Comparison of ENCODE assay signal across 17 cellular contexts in genomic region chr12:109982211-109982610, GRCh38. TPM values are rescaled to one million over a fixed set of nuclear protein-coding genes. Genes with fewer than 3 reads are reported as not detected.
DNase-seq lines count a peak whose midpoint lies in the region; ATAC-seq and TF ChIP-seq lines count a peak whose summit lies in the region.
"Had no signal": no experiment of that assay in that cellular context is flagged by ENCODE, and none has a peak within 500 bp of the region (broad histone marks: within the 10 kb centered on the region; RNA-seq: fewer than 3 reads in every experiment).

No MANE protein-coding gene starts in this region.

- POLR2A ChIA-PET in SK-N-SH (lab: Yijun Ruan, JAX) = no interaction called here

- peak overlapping the region in 1 of 2 experiments; percentile 44; a peak in 1 of 4 replicates for H3K27ac ChIP-seq in SK-N-SH (ENCODE audit: low read depth in 2 of 2, low read length in 1 of 2)
- H3K27ac ChIP-seq: 22Rv1, coronary artery had no signal

- H3K27ac Mint-ChIP-seq in naive B cell (peak overlapping the region in 5 of 6 donors; percentile 24 to 95 (median 63)), nephron progenitor cell (no peak overlapping the region)

- H3K36me3 ChIP-seq in SK-N-SH (replicated peaks in 1 of 2; ENCODE audit: control insufficient read depth in 1 of 2, insufficient read depth in 2 of 2, low read length in 1 of 2) (peaks cover 49 to 66% of the 10 kb centered on the region in 2 experiments), adipocyte (ENCODE audit: control insufficient read depth, insufficient read depth, low read length, severe bottlenecking) (peaks cover 80% of the 10 kb centered on the region)

- TF ChIP-seq CTCF in SK-N-SH (IDR thresholded peaks at IDR 0.05) (no peak), nephron progenitor cell (IDR thresholded peaks at IDR 0.05) (no peak)

- H3K27me3 ChIP-seq in SK-N-SH (ENCODE audit: insufficient read depth) (no peaks in the 10 kb centered on the region), adipocyte (replicated peaks; ENCODE audit: control insufficient read depth, insufficient read depth, low read length) (no peaks in the 10 kb centered on the region)

- ATAC-seq in SK-N-SH treated with all-trans-retinoic acid at 6 μM for 48 hours (no peak; the same call in 2 of the 3 replicates), naive B cell (ENCODE audit: low read depth in 2 of 2) (no peak), HG03520 (IDR thresholded peaks at IDR 0.05; ENCODE audit: unreplicated experiment) (no peak), HG02623 (IDR thresholded peaks at IDR 0.05; ENCODE audit: unreplicated experiment) (no peak)
- ATAC-seq: K562, left lobe of liver had no signal

- H3K4me2 ChIP-seq in SK-N-SH = 0 out of 2 replicates have a peak overlapping the region, but pooled peaks have one; percentile 6

- H4K20me1 ChIP-seq in SK-N-SH (ENCODE audit: insufficient read depth) = no peaks in the 10 kb centered on the region

- no peaks in the 10 kb centered on the region for H3K4me1 ChIP-seq in SK-N-SH (ENCODE audit: control insufficient read depth in 1 of 2, insufficient read depth in 2 of 2, low read depth in 1 of 2, low read length in 1 of 2)
- peaks cover 23% of the 10 kb centered on the region for H3K4me1 ChIP-seq in adipocyte (ENCODE audit: control insufficient read depth, insufficient read depth, low read length)

- H3K4me1 Mint-ChIP-seq in naive B cell (peaks cover 4 to 19% (median 10%) of the 10 kb centered on the region in 3 donors), nephron progenitor cell (no peaks in the 10 kb centered on the region)

- H3K9me3 Mint-ChIP-seq in naive B cell (peaks cover 0 to 6% (median 0%) of the 10 kb centered on the region in 7 donors), nephron progenitor cell (peaks cover 15% of the 10 kb centered on the region)

- no peaks in the 10 kb centered on the region for H3K9me2 ChIP-seq in SK-N-SH

- H3K36me3 Mint-ChIP-seq in naive B cell (peaks cover 15 to 27% of the 10 kb centered on the region in 2 donors), nephron progenitor cell (ENCODE audit: low read depth) (peaks cover 71% of the 10 kb centered on the region)

- no peak overlapping the region for H3K4me3 ChIP-seq in SK-N-SH (ENCODE audit: low read depth in 2 of 2, low read length in 1 of 2)
- no peak overlapping the region for H3K4me3 ChIP-seq in adipocyte (ENCODE audit: low read length)
- H3K4me3 ChIP-seq: coronary artery, K562 had no signal

- H3K9ac ChIP-seq in SK-N-SH (no peak overlapping the region), adipocyte (ENCODE audit: low read length) (no peak overlapping the region)

- TF ChIP-seq EP300 in SK-N-SH (IDR thresholded peaks at IDR 0.05; ENCODE audit: borderline replicate concordance in 1 of 2, low read depth in 1 of 2, low read length in 1 of 2) = no peak

- no peak overlapping the region for H2AFZ ChIP-seq in SK-N-SH (ENCODE audit: low read depth)

- no peak for TF ChIP-seq RAD21 in SK-N-SH (IDR thresholded peaks at IDR 0.05; ENCODE audit: low read length)

- H3K4me3 Mint-ChIP-seq in naive B cell (no peak overlapping the region), nephron progenitor cell (no peak overlapping the region)

- CTCF ChIA-PET in SK-N-SH (lab: Yijun Ruan, JAX) = no interaction called here

- peaks cover 13% of the 10 kb centered on the region for H3F3A ChIP-seq in SK-N-SH (replicated peaks; ENCODE audit: insufficient read depth)

- H3K27me3 Mint-ChIP-seq in naive B cell (no peaks in the 10 kb centered on the region), nephron progenitor cell (ENCODE audit: low read depth, poor library complexity) (peaks cover 2% of the 10 kb centered on the region)

- H3K9me3 ChIP-seq in SK-N-SH (peaks cover 6% of the 10 kb centered on the region; the same call in 1 of the 2 replicates), adipocyte (ENCODE audit: control insufficient read depth, low read length) (peaks cover 12% of the 10 kb centered on the region)

- peaks cover 7% of the 10 kb centered on the region; the same call in 1 of the 2 replicates for H3K79me2 ChIP-seq in SK-N-SH (ENCODE audit: insufficient read depth)

- DNase-seq in SK-N-SH (no peak), HCEC 1CT (peak; percentile 20), adipocyte (ENCODE audit: low read depth) (peak; percentile 61), naive B cell (no peak), nephron progenitor cell (no peak)
- DNase-seq: COR-L47, hypothalamus, NCI-H1092, NCI-H2171 treated with DMSO at 0.1 percent for 48 hours, Right ventricle myocardium superior had no signal

TF ChIP-seq in SK-N-SH, 30 proteins besides CTCF, POLR2A, EP300 and RAD21:
- TF ChIP-seq FOSL2 (IDR thresholded peaks at IDR 0.05; ENCODE audit: borderline replicate concordance, low read depth) (peak; percentile 40; the same call in 1 of the 2 replicates), RXRA (IDR thresholded peaks at IDR 0.05; ENCODE audit: borderline replicate concordance, low read depth) (no peak), JUND (IDR thresholded peaks at IDR 0.05) (0 out of 2 replicates have a peak, but pooled peaks have one; percentile 29), TCF12 (IDR thresholded peaks at IDR 0.05) (peak; percentile 34; the same call in 1 of the 2 replicates), USF1 (IDR thresholded peaks at IDR 0.05; ENCODE audit: borderline replicate concordance, low read depth) (no peak), RFX5 (IDR thresholded peaks at IDR 0.05; ENCODE audit: low read length) (no peak), SIN3A (IDR thresholded peaks at IDR 0.05; ENCODE audit: borderline replicate concordance, low read depth, low read length) (no peak)

TF ChIP-seq in SK-N-SH treated with all-trans-retinoic acid at 6 μM for 48 hours, 23 proteins besides CTCF, POLR2A, EP300 and RAD21:
- TF ChIP-seq, protein P1, sequence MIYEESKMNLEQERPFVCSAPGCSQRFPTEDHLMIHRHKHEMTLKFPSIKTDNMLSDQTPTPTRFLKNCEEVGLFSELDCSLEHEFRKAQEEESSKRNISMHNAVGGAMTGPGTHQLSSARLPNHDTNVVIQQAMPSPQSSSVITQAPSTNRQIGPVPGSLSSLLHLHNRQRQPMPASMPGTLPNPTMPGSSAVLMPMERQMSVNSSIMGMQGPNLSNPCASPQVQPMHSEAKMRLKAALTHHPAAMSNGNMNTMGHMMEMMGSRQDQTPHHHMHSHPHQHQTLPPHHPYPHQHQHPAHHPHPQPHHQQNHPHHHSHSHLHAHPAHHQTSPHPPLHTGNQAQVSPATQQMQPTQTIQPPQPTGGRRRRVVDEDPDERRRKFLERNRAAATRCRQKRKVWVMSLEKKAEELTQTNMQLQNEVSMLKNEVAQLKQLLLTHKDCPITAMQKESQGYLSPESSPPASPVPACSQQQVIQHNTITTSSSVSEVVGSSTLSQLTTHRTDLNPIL (CRISPR knock-in tag; IDR thresholded peaks at IDR 0.05; ENCODE audit: low read depth) = no peak
- no peak for TF ChIP-seq CSDC2 (CRISPR knock-in tag; IDR thresholded peaks at IDR 0.05)
- TF ChIP-seq TOX (CRISPR knock-in tag; IDR thresholded peaks at IDR 0.05; ENCODE audit: borderline replicate concordance) = no peak
- no peak for TF ChIP-seq POU6F1 (CRISPR knock-in tag; IDR thresholded peaks at IDR 0.05; ENCODE audit: borderline replicate concordance, low read depth)
- no peak for TF ChIP-seq SNAI2 (CRISPR knock-in tag; IDR thresholded peaks at IDR 0.05)
- TF ChIP-seq TCF4 (CRISPR knock-in tag; IDR thresholded peaks at IDR 0.05; ENCODE audit: borderline replicate concordance) = no peak
- TF ChIP-seq ZNF8 (CRISPR knock-in tag; IDR thresholded peaks at IDR 0.05) = no peak
- TF ChIP-seq, protein P2, sequence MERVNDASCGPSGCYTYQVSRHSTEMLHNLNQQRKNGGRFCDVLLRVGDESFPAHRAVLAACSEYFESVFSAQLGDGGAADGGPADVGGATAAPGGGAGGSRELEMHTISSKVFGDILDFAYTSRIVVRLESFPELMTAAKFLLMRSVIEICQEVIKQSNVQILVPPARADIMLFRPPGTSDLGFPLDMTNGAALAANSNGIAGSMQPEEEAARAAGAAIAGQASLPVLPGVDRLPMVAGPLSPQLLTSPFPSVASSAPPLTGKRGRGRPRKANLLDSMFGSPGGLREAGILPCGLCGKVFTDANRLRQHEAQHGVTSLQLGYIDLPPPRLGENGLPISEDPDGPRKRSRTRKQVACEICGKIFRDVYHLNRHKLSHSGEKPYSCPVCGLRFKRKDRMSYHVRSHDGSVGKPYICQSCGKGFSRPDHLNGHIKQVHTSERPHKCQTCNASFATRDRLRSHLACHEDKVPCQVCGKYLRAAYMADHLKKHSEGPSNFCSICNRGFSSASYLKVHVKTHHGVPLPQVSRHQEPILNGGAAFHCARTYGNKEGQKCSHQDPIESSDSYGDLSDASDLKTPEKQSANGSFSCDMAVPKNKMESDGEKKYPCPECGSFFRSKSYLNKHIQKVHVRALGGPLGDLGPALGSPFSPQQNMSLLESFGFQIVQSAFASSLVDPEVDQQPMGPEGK (CRISPR knock-in tag; IDR thresholded peaks at IDR 0.05; ENCODE audit: borderline replicate concordance) = no peak
- TF ChIP-seq OSR1 (CRISPR knock-in tag; IDR thresholded peaks at IDR 0.05) = no peak
- TF ChIP-seq BACH2 (CRISPR knock-in tag; IDR thresholded peaks at IDR 0.05; ENCODE audit: borderline replicate concordance) = no peak
- no peak for TF ChIP-seq ARNTL (CRISPR knock-in tag; IDR thresholded peaks at IDR 0.05; ENCODE audit: borderline replicate concordance, low read depth)

RNA-seq across cellular contexts. Expression of gene GIT2, which starts 14.0 kb away (rescaled TPM):
- polyA plus RNA-seq in SK-N-SH (2012; rRNA removed) (21.2 and 23.1 TPM in 2 replicates), naive B cell (ENCODE audit: low read depth in 6 of 6) (100 to 1,000 TPM in 4 of 6 donors, 10 to 100 TPM in 2; 95.1 to 129 (median 101) TPM)
- polyA plus RNA-seq in SK-N-SH (2012; cell fraction: cytosol; rRNA removed) = 18.1 and 20.1 TPM in 2 replicates
- 48.3 and 65.4 TPM in 2 replicates for polyA plus RNA-seq in SK-N-SH (2012; cell fraction: nucleus; rRNA removed)

RNA-seq across cellular contexts. Expression of gene ANKRD13A, which starts 17.0 kb away (rescaled TPM):
- 42.8 and 55.1 TPM in 2 replicates for polyA plus RNA-seq in SK-N-SH (2012; rRNA removed)
- polyA plus RNA-seq in SK-N-SH (2012; cell fraction: cytosol; rRNA removed) = 49.7 and 50.8 TPM in 2 replicates
- 64.7 and 121 TPM in 2 replicates for polyA plus RNA-seq in SK-N-SH (2012; cell fraction: nucleus; rRNA removed)
- polyA plus RNA-seq in naive B cell (ENCODE audit: low read depth in 6 of 6) = 10 to 100 TPM; 65.4 to 95.4 (median 78.7) TPM

Comparison
In these comparisons a context has a peak if more than half of its experiments do, and no peak if none do; other contexts are left out.
1. DNase-seq: peak in HCEC 1CT (single experiment) and adipocyte (single experiment); none in SK-N-SH (single experiment), naive B cell (single experiment) and nephron progenitor cell (single experiment).